Comparison of ENCODE assay signal across 1 cellular context in the genomic region with DNA sequence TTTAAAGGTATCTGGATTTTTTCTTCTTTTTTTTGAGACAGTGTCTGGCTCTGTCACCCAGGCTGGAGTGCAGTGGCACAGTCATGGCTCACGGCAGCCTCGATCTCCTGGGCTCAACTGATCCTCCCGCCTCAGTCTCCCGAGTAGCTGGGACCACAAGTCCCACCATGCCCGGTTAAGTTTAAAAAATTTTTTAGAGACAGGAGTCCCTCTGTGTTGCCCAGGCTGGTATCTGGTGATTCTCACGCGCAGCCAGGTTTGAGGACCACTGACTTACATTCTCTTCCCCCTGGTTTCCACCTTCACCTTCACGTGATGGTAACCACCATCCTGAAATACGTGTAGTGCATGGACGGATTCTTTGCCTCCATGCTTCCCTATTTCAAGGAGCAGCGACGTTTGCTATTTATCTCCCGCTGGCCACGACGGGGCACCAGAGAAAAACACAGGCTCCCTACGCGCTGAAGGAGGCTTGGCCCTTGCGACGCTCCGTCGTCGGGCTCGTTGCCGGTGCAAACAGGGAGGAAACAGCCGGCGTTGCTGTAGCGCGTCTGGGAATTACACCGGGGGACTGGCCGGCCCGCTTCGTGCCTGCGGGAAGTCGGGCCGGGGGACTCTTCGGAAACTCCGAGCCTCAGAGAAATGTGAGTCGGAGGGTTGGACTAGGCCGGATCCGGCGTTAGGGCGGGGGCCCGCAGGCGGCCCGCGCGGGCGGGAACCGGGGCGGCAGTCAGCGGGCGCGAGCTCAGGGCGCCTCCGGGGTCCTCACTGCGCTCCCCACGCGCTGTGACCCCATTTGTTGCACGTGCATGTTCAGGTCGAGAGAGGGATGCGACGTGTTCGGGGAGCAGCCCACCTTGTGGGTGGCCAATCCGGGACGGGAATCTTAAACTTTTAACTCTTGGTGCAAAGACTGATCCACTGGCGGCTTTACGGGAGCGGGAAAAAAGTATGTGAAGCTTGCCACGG.
TF ChIP-seq lines count a peak whose summit lies in the region.

A gene with protein sequence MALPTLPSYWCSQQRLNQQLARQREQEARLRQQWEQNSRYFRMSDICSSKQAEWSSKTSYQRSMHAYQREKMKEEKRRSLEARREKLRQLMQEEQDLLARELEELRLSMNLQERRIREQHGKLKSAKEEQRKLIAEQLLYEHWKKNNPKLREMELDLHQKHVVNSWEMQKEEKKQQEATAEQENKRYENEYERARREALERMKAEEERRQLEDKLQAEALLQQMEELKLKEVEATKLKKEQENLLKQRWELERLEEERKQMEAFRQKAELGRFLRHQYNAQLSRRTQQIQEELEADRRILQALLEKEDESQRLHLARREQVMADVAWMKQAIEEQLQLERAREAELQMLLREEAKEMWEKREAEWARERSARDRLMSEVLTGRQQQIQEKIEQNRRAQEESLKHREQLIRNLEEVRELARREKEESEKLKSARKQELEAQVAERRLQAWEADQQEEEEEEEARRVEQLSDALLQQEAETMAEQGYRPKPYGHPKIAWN (plus strand): TSS at position 492 of the 969 bp plus-strand sequence. CDS start 2,753 bp downstream, outside the sequence.

TF ChIP-seq in HepG2, 621 proteins besides CTCF, POLR2A, EP300 and RAD21 (continued from another document and continues in another):
- TF ChIP-seq, protein P1, sequence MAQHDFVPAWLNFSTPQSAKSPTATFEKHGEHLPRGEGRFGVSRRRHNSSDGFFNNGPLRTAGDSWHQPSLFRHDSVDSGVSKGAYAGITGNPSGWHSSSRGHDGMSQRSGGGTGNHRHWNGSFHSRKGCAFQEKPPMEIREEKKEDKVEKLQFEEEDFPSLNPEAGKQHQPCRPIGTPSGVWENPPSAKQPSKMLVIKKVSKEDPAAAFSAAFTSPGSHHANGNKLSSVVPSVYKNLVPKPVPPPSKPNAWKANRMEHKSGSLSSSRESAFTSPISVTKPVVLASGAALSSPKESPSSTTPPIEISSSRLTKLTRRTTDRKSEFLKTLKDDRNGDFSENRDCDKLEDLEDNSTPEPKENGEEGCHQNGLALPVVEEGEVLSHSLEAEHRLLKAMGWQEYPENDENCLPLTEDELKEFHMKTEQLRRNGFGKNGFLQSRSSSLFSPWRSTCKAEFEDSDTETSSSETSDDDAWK (CRISPR knock-in tag; IDR thresholded peaks at IDR 0.05) = no peak
- TF ChIP-seq CAMTA2 (CRISPR knock-in tag; IDR thresholded peaks at IDR 0.05; ENCODE audit: borderline replicate concordance) (0 out of 2 replicates have a peak, but pooled peaks have one; percentile 67), ZNF761 (CRISPR knock-in tag; conservative IDR thresholded peaks at IDR 0.05) (peak; percentile 63; the same call in 1 of the 2 replicates), TCF7 (IDR thresholded peaks at IDR 0.05; ENCODE audit: low read depth) (no peak), PTBP1 (IDR thresholded peaks at IDR 0.05; ENCODE audit: low read depth, low read length, poor library complexity, severe bottlenecking) (peak; percentile 89), SP4 (CRISPR knock-in tag; IDR thresholded peaks at IDR 0.05) (no peak; the same call in 1 of the 2 replicates), CHD4 (IDR thresholded peaks at IDR 0.05; ENCODE audit: borderline replicate concordance, low read length) (no peak), ZNF737 (CRISPR knock-in tag; IDR thresholded peaks at IDR 0.05; ENCODE audit: borderline replicate concordance) (no peak), ZNF547 (CRISPR knock-in tag; IDR thresholded peaks at IDR 0.05) (peak; percentile 88), ZNF383 (CRISPR knock-in tag; IDR thresholded peaks at IDR 0.05; ENCODE audit: borderline replicate concordance) (no peak), MEIS1 (CRISPR knock-in tag; IDR thresholded peaks at IDR 0.05; ENCODE audit: borderline replicate concordance) (0 out of 2 replicates have a peak, but pooled peaks have one; percentile 50), KLF11 (CRISPR knock-in tag; IDR thresholded peaks at IDR 0.05) (no peak), PPARG (CRISPR knock-in tag; conservative IDR thresholded peaks at IDR 0.05) (0 out of 2 replicates have a peak, but pooled peaks have one; percentile 54), RFX5 (IDR thresholded peaks at IDR 0.05; ENCODE audit: low read depth, low read length) (no peak), SALL2 (CRISPR knock-in tag; IDR thresholded peaks at IDR 0.05) (no peak), ZNF30 (CRISPR knock-in tag; IDR thresholded peaks at IDR 0.05) (no peak), ZNF841 (CRISPR knock-in tag; IDR thresholded peaks at IDR 0.05; ENCODE audit: borderline replicate concordance) (no peak), ZNF232 (CRISPR knock-in tag; IDR thresholded peaks at IDR 0.05; ENCODE audit: borderline replicate concordance) (no peak; the same call in 1 of the 2 replicates), TBX3 (IDR thresholded peaks at IDR 0.05; ENCODE audit: borderline replicate concordance) (no peak), ZMYM3 (CRISPR knock-in tag; IDR thresholded peaks at IDR 0.05) (peak; percentile 91), NBN (conservative IDR thresholded peaks at IDR 0.05) (no peak), TOE1 (CRISPR knock-in tag; IDR thresholded peaks at IDR 0.05) (0 out of 2 replicates have a peak, but pooled peaks have one; percentile 62), EED (CRISPR knock-in tag; IDR thresholded peaks at IDR 0.05) (peak; percentile 50; the same call in 1 of the 2 replicates), RELA (CRISPR knock-in tag; IDR thresholded peaks at IDR 0.05) (no peak), MED1 (CRISPR knock-in tag; IDR thresholded peaks at IDR 0.05) (peak; percentile 69), YEATS2 (CRISPR knock-in tag; IDR thresholded peaks at IDR 0.05; ENCODE audit: borderline replicate concordance) (peak; percentile 85), ZNF703 (CRISPR knock-in tag; IDR thresholded peaks at IDR 0.05; ENCODE audit: borderline replicate concordance) (no peak)
- TF ChIP-seq, protein P2, sequence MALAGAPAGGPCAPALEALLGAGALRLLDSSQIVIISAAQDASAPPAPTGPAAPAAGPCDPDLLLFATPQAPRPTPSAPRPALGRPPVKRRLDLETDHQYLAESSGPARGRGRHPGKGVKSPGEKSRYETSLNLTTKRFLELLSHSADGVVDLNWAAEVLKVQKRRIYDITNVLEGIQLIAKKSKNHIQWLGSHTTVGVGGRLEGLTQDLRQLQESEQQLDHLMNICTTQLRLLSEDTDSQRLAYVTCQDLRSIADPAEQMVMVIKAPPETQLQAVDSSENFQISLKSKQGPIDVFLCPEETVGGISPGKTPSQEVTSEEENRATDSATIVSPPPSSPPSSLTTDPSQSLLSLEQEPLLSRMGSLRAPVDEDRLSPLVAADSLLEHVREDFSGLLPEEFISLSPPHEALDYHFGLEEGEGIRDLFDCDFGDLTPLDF (CRISPR knock-in tag; IDR thresholded peaks at IDR 0.05) = peak; percentile 72
- TF ChIP-seq, protein P3, sequence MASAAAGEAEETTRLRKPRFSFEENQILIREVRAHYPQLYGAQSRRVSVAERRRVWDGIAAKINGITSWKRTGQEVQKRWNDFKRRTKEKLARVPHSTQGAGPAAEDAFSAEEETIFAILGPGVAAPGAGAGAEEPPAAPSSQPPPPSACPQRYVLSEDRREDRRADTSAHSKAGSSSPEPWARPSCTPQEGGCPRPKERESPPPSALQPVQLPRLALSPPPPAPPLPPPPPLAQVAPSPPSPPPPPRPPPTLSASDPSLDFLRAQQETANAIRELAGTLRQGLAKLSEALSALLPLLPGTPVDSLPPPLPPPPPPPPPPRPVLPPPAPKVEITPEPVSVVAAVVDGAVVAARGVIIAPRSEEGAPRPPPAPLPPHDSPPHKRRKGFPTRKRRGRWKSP (CRISPR knock-in tag; IDR thresholded peaks at IDR 0.05) = peak; percentile 92
- TF ChIP-seq, protein P4, sequence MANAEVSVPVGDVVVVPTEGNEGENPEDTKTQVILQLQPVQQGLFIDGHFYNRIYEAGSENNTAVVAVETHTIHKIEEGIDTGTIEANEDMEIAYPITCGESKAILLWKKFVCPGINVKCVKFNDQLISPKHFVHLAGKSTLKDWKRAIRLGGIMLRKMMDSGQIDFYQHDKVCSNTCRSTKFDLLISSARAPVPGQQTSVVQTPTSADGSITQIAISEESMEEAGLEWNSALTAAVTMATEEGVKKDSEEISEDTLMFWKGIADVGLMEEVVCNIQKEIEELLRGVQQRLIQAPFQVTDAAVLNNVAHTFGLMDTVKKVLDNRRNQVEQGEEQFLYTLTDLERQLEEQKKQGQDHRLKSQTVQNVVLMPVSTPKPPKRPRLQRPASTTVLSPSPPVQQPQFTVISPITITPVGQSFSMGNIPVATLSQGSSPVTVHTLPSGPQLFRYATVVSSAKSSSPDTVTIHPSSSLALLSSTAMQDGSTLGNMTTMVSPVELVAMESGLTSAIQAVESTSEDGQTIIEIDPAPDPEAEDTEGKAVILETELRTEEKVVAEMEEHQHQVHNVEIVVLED (CRISPR knock-in tag; IDR thresholded peaks at IDR 0.05; ENCODE audit: borderline replicate concordance) = peak; percentile 75
- TF ChIP-seq, protein P5, sequence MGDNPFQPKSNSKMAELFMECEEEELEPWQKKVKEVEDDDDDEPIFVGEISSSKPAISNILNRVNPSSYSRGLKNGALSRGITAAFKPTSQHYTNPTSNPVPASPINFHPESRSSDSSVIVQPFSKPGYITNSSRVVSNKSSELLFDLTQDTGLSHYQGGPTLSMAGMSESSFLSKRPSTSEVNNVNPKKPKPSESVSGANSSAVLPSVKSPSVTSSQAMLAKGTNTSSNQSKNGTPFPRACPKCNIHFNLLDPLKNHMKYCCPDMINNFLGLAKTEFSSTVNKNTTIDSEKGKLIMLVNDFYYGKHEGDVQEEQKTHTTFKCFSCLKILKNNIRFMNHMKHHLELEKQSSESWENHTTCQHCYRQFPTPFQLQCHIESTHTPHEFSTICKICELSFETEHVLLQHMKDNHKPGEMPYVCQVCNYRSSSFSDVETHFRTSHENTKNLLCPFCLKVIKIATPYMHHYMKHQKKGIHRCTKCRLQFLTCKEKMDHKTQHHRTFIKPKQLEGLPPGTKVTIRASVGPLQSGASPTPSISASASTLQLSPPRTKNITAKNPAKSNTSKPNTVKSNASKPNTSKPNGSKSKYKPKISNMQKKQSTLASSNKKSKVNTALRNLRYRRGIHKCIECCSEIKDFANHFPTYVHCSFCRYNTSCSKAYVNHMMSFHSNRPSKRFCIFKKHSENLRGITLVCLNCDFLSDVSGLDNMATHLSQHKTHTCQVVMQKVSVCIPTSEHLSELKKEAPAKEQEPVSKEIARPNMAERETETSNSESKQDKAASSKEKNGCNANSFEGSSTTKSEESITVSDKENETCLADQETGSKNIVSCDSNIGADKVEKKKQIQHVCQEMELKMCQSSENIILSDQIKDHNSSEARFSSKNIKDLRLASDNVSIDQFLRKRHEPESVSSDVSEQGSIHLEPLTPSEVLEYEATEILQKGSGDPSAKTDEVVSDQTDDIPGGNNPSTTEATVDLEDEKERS (CRISPR knock-in tag; IDR thresholded peaks at IDR 0.05) = 0 out of 2 replicates have a peak, but pooled peaks have one; percentile 36
- TF ChIP-seq, protein P6, sequence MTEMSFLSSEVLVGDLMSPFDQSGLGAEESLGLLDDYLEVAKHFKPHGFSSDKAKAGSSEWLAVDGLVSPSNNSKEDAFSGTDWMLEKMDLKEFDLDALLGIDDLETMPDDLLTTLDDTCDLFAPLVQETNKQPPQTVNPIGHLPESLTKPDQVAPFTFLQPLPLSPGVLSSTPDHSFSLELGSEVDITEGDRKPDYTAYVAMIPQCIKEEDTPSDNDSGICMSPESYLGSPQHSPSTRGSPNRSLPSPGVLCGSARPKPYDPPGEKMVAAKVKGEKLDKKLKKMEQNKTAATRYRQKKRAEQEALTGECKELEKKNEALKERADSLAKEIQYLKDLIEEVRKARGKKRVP (CRISPR knock-in tag; IDR thresholded peaks at IDR 0.05) = no peak
- TF ChIP-seq, protein P7, sequence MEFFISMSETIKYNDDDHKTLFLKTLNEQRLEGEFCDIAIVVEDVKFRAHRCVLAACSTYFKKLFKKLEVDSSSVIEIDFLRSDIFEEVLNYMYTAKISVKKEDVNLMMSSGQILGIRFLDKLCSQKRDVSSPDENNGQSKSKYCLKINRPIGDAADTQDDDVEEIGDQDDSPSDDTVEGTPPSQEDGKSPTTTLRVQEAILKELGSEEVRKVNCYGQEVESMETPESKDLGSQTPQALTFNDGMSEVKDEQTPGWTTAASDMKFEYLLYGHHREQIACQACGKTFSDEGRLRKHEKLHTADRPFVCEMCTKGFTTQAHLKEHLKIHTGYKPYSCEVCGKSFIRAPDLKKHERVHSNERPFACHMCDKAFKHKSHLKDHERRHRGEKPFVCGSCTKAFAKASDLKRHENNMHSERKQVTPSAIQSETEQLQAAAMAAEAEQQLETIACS (CRISPR knock-in tag; IDR thresholded peaks at IDR 0.05) = 0 out of 2 replicates have a peak, but pooled peaks have one; percentile 26
- TF ChIP-seq, protein P8, sequence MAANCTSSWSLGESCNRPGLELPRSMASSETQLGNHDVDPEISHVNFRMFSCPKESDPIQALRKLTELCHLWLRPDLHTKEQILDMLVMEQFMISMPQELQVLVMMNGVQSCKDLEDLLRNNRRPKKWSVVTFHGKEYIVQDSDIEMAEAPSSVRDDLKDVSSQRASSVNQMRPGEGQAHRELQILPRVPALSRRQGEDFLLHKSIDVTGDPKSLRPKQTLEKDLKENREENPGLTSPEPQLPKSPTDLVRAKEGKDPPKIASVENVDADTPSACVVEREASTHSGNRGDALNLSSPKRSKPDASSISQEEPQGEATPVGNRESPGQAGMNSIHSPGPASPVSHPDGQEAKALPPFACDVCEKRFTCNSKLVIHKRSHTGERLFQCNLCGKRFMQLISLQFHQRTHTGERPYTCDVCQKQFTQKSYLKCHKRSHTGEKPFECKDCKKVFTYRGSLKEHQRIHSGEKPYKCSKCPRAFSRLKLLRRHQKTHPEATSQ (CRISPR knock-in tag; IDR thresholded peaks at IDR 0.05; ENCODE audit: borderline replicate concordance) = peak; percentile 75; the same call in 1 of the 2 replicates
- TF ChIP-seq, protein P9, sequence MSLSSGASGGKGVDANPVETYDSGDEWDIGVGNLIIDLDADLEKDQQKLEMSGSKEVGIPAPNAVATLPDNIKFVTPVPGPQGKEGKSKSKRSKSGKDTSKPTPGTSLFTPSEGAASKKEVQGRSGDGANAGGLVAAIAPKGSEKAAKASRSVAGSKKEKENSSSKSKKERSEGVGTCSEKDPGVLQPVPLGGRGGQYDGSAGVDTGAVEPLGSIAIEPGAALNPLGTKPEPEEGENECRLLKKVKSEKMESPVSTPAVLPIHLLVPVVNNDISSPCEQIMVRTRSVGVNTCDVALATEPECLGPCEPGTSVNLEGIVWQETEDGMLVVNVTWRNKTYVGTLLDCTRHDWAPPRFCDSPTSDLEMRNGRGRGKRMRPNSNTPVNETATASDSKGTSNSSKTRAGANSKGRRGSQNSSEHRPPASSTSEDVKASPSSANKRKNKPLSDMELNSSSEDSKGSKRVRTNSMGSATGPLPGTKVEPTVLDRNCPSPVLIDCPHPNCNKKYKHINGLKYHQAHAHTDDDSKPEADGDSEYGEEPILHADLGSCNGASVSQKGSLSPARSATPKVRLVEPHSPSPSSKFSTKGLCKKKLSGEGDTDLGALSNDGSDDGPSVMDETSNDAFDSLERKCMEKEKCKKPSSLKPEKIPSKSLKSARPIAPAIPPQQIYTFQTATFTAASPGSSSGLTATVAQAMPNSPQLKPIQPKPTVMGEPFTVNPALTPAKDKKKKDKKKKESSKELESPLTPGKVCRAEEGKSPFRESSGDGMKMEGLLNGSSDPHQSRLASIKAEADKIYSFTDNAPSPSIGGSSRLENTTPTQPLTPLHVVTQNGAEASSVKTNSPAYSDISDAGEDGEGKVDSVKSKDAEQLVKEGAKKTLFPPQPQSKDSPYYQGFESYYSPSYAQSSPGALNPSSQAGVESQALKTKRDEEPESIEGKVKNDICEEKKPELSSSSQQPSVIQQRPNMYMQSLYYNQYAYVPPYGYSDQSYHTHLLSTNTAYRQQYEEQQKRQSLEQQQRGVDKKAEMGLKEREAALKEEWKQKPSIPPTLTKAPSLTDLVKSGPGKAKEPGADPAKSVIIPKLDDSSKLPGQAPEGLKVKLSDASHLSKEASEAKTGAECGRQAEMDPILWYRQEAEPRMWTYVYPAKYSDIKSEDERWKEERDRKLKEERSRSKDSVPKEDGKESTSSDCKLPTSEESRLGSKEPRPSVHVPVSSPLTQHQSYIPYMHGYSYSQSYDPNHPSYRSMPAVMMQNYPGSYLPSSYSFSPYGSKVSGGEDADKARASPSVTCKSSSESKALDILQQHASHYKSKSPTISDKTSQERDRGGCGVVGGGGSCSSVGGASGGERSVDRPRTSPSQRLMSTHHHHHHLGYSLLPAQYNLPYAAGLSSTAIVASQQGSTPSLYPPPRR (CRISPR knock-in tag; IDR thresholded peaks at IDR 0.05; ENCODE audit: borderline replicate concordance) = 0 out of 2 replicates have a peak, but pooled peaks have one; percentile 25
